2 cellular contexts compared by ENCODE assay signal in genomic region chr20:28603218-28603577, GRCh38.
A peak's percentile ranks its signal among the peaks of the same experiment; 100 is the strongest.
TF ChIP-seq lines count a peak whose summit lies in the region.

No MANE protein-coding gene starts in this region.

TF ChIP-seq in GM12878, 131 proteins besides CTCF, POLR2A, EP300 and RAD21:
- peak; percentile 57; the same call in 1 of the 2 replicates for TF ChIP-seq MLLT1 (IDR thresholded peaks at IDR 0.05)

TF ChIP-seq in HepG2, 621 proteins besides CTCF, POLR2A, EP300 and RAD21:
- TF ChIP-seq ZSCAN22 (CRISPR knock-in tag; IDR thresholded peaks at IDR 0.05) (0 out of 2 replicates have a peak, but pooled peaks have one; percentile 74), ZBTB44 (CRISPR knock-in tag; IDR thresholded peaks at IDR 0.05) (peak; percentile 16; the same call in 1 of the 2 replicates), ZNF550 (CRISPR knock-in tag; IDR thresholded peaks at IDR 0.05; ENCODE audit: borderline replicate concordance) (peak; percentile 2; the same call in 1 of the 2 replicates), ZNF121 (CRISPR knock-in tag; IDR thresholded peaks at IDR 0.05) (peak; percentile 87), ZNF678 (CRISPR knock-in tag; IDR thresholded peaks at IDR 0.05) (0 out of 2 replicates have a peak, but pooled peaks have one; percentile 16), ZBTB38 (CRISPR knock-in tag; IDR thresholded peaks at IDR 0.05) (peak; percentile 17), KDM1A (CRISPR knock-in tag; IDR thresholded peaks at IDR 0.05) (peak; percentile 2; the same call in 1 of the 2 replicates)
- TF ChIP-seq, protein P1, sequence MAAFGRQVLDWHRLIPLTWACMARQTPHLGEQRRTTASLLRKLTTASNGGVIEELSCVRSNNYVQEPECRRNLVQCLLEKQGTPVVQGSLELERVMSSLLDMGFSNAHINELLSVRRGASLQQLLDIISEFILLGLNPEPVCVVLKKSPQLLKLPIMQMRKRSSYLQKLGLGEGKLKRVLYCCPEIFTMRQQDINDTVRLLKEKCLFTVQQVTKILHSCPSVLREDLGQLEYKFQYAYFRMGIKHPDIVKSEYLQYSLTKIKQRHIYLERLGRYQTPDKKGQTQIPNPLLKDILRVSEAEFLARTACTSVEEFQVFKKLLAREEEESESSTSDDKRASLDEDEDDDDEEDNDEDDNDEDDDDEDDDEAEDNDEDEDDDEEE (CRISPR knock-in tag; IDR thresholded peaks at IDR 0.05) = 0 out of 2 replicates have a peak, but pooled peaks have one; percentile 17
